In the genomic region with DNA sequence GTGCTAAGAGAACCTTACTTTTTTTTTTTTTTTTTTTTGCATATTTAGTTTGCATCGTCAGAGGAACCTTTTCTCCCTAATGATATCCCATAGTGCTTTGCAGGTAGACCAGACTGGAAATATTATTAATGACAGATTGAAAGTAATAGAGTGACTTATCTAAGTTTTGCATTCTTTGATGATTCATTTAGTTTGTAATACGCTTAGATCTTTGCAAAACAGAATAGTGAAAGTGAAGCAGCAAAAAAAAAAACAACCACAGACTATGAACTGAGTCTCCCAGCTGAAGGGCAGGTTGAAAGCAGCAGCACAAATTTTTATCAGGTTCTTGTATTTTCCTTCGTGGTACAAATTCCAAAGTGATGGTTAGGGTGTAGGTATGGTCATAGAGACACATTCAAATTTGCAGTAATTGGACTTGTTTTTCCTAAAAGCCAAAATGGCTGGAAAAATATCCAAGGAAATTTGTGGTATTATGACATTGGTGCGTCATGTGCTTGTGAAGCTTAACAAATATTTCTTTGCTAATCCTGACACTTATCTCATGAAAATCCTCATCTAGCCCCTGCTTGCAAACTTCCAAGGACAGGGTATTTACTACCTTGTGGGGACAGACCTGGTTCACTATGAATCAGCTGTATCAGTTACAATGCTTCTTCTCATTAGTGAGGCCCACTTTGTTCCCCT, we compare ENCODE assay signal across 13 cellular contexts.
DNase-seq lines count a peak whose midpoint lies in the region; ATAC-seq and TF ChIP-seq lines count a peak whose summit lies in the region.
"Had no signal": no experiment of that assay in that cellular context is flagged by ENCODE, and none has a peak within 500 bp of the region (broad histone marks: within the 10 kb centered on the region; RNA-seq: fewer than 3 reads in every experiment).

No MANE protein-coding gene starts in this region.

- H3K9me3 Mint-ChIP-seq in activated naive CD8-positive, alpha-beta T cell treated with anti-CD3 and anti-CD28 coated beads for 36 hours, result peaks cover 8% of the 10 kb centered on the region
- H3K9me3 Mint-ChIP-seq in naive thymus-derived CD8-positive, alpha-beta T cell, result peaks cover 0 to 8% (median 4%) of the 10 kb centered on the region in 9 donors

- POLR2A ChIA-PET in naive thymus-derived CD8-positive, alpha-beta T cell (lab: Charles Lee), result interaction anchor here (0.6 to 1.8 kb wide), 3 partner anchors 175 to 332 kb away, joined by 3 to 6 read pairs (median 3); no protein-coding TSS in a partner anchor

- peaks cover 42% of the 10 kb centered on the region for H3K4me1 Mint-ChIP-seq in activated naive CD8-positive, alpha-beta T cell treated with anti-CD3 and anti-CD28 coated beads for 36 hours
- peaks cover 15 to 41% (median 38%) of the 10 kb centered on the region in 4 donors for H3K4me1 Mint-ChIP-seq in naive thymus-derived CD8-positive, alpha-beta T cell

- no peaks in the 10 kb centered on the region for H3K27me3 Mint-ChIP-seq in activated naive CD8-positive, alpha-beta T cell treated with anti-CD3 and anti-CD28 coated beads for 36 hours
- H3K27me3 Mint-ChIP-seq in naive thymus-derived CD8-positive, alpha-beta T cell, result peaks cover 0 to 1% (median 0%) of the 10 kb centered on the region in 5 donors

- H3K9me3 ChIP-seq in sigmoid colon, result no peaks in the 10 kb centered on the region
- H3K9me3 ChIP-seq: vagina had no signal

- H3K27ac ChIP-seq in sigmoid colon, result no peak overlapping the region
- H3K27ac ChIP-seq: parathyroid adenoma had no signal

- TF ChIP-seq CTCF in GM10266 (IDR thresholded peaks at IDR 0.05; ENCODE audit: control insufficient read depth, insufficient read depth, low read depth, missing control alignments) (no peak), sigmoid colon (IDR thresholded peaks at IDR 0.05) (no peak)

- no peaks in the 10 kb centered on the region for H3K36me3 ChIP-seq in sigmoid colon
- H3K36me3 ChIP-seq: vagina had no signal

- no peak overlapping the region for H3K4me3 ChIP-seq in sigmoid colon
- H3K4me3 ChIP-seq: vagina had no signal

- H3K36me3 Mint-ChIP-seq in activated naive CD8-positive, alpha-beta T cell treated with anti-CD3 and anti-CD28 coated beads for 36 hours, result peaks cover 1% of the 10 kb centered on the region
- H3K36me3 Mint-ChIP-seq in naive thymus-derived CD8-positive, alpha-beta T cell, result peaks cover 0 to 5% (median 0%) of the 10 kb centered on the region in 3 donors

- H3K27me3 ChIP-seq in sigmoid colon, result no peaks in the 10 kb centered on the region
- H3K27me3 ChIP-seq: vagina had no signal

- TF ChIP-seq POLR2A in sigmoid colon (IDR thresholded peaks at IDR 0.05), result no peak

- peak overlapping the region; percentile 19 for H3K27ac Mint-ChIP-seq in activated naive CD8-positive, alpha-beta T cell treated with anti-CD3 and anti-CD28 coated beads for 36 hours
- H3K27ac Mint-ChIP-seq in naive thymus-derived CD8-positive, alpha-beta T cell, result peak overlapping the region; percentile 53 to 96 (median 86)
- H3K27ac Mint-ChIP-seq: H9 had no signal

- peak; percentile 54 to 57 for ATAC-seq in activated CD4-positive, CD25-positive, alpha-beta regulatory T cell treated with anti-CD3 and anti-CD28 coated beads, Interleukin-2, amount 50 U/mL, for 24 hours
- peak; percentile 17 for ATAC-seq in HG03565 (IDR thresholded peaks at IDR 0.05; ENCODE audit: unreplicated experiment)
- ATAC-seq in naive thymus-derived CD8-positive, alpha-beta T cell, result peak; percentile 48 to 51
- no peak for ATAC-seq in HG02571 (IDR thresholded peaks at IDR 0.05; ENCODE audit: unreplicated experiment)
- ATAC-seq: esophagus mucosa had no signal

- TF ChIP-seq EP300 in sigmoid colon (IDR thresholded peaks at IDR 0.05), result no peak

- no peak for DNase-seq in activated CD4-positive, CD25-positive, alpha-beta regulatory T cell treated with anti-CD3 and anti-CD28 coated beads, Interleukin-2, amount 50 U/mL, for 72 hours
- DNase-seq in activated naive CD8-positive, alpha-beta T cell treated with anti-CD3 and anti-CD28 coated beads for 36 hours, result no peak
- DNase-seq in naive thymus-derived CD8-positive, alpha-beta T cell, result peak in 2 of 10 donors; percentile 8 to 37
- no peak for DNase-seq in GM10266 (ENCODE audit: extremely low spot score)
- DNase-seq in sigmoid colon, result no peak
- DNase-seq: H9, NCI-H1105 had no signal

- WGBS in sigmoid colon, 2 donors, result 50 to 60% methylated on average over 4 of the region's 4 CpGs

- H3K4me1 ChIP-seq in sigmoid colon, result peaks cover 0 to 4% (median 0%) of the 10 kb centered on the region in 4 donors
- H3K4me1 ChIP-seq: parathyroid adenoma had no signal

- intact Hi-C loops in sigmoid colon (cut with DNase I), result no loop called here

- peak overlapping the region; percentile 26 for H3K4me3 Mint-ChIP-seq in activated naive CD8-positive, alpha-beta T cell treated with anti-CD3 and anti-CD28 coated beads for 36 hours
- peak overlapping the region; percentile 73 to 88 (median 79) for H3K4me3 Mint-ChIP-seq in naive thymus-derived CD8-positive, alpha-beta T cell
- H3K4me3 Mint-ChIP-seq: H9 had no signal
